ENCODE assay signal across 12 cellular contexts in the genomic region with DNA sequence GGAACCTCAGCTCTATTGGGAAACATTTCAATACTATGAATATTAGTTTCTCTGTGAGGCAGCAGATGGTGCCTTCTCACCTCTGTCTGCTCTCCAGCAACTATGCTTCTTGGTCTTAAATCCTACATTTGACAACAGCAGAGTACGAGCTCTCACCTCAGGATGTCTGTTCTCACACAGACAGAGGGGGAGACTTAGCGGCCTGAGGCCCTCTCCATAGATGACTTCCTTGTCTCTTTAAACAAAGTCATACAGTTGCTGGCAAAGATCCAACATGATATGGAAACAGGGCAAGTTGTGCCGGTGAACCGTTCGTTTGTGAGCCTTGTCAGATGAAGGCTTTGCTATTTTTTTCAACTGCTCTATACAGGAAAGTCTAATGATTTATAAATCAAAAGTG. TPM values are rescaled to one million over a fixed set of nuclear protein-coding genes. Genes with fewer than 3 reads are reported as not detected.
A peak's percentile ranks its signal among the peaks of the same experiment; 100 is the strongest.
DNase-seq lines count a peak whose midpoint lies in the region; ATAC-seq lines count a peak whose summit lies in the region.
"Had no signal": no experiment of that assay in that cellular context is flagged by ENCODE, and none has a peak within 500 bp of the region (broad histone marks: within the 10 kb centered on the region; RNA-seq: fewer than 3 reads in every experiment).

No MANE protein-coding gene starts in this region.

- DNase-seq in NCI-H2029 (lab: John Stamatoyannopoulos, UW) (peak; percentile 5), NCI-H2029 treated with DMSO at 0.1 percent for 48 hours (lab: John Stamatoyannopoulos, UW) (no peak), NOMO-1 (lab: John Stamatoyannopoulos, UW; ENCODE audit: unreplicated experiment in 2 of 2) (peak; percentile 41 to 60), inferior parietal cortex (ENCODE audit: extremely low spot score) (peak; percentile 14), ecto neural progenitor cell (ENCODE audit: low spot score) (no peak)
- peak; percentile 69 for DNase-seq in Jurkat, Clone E6-1 (ENCODE audit: low read depth, low spot score)
- DNase-seq: activated CD8-positive, alpha-beta T cell treated with anti-CD3 and anti-CD28 coated beads, Interleukin-2, amount 10 ng/mL, durations not matched to agents 7 days and 5 days; Peyer's patch had no signal

- H3K4me3 ChIP-seq in Jurkat, Clone E6-1 (ENCODE audit: low read length), result no peak overlapping the region
- H3K4me3 ChIP-seq: A549, Peyer's patch had no signal

- ATAC-seq in HG03025 (IDR thresholded peaks at IDR 0.05; ENCODE audit: low FRiP score, unreplicated experiment), result no peak
- no peak for ATAC-seq in HG02588 (IDR thresholded peaks at IDR 0.05; ENCODE audit: unreplicated experiment)
- ATAC-seq: A549; activated CD8-positive, alpha-beta T cell treated with anti-CD3 and anti-CD28 coated beads, Interleukin-2, amount 10 ng/mL, durations not matched to agents 7 days and 5 days had no signal

RNA-seq across cellular contexts. Expression of a gene that starts 43.7 kb away (rescaled TPM):
- not detected for polyA plus RNA-seq in Jurkat, Clone E6-1 (2012; ENCODE audit: insufficient read depth, insufficient read length)
- polyA plus RNA-seq: A549 had no signal

RNA-seq across cellular contexts. Expression of a gene that starts 54.3 kb away (rescaled TPM):
- not detected for polyA plus RNA-seq in Jurkat, Clone E6-1 (2012; ENCODE audit: insufficient read depth, insufficient read length)
- polyA plus RNA-seq: H1 had no signal

Comparison
In these comparisons a context has a peak if more than half of its experiments do, and no peak if none do; other contexts are left out.
1. DNase-seq: peak in NCI-H2029 (single experiment), Jurkat, Clone E6-1 (single experiment), NOMO-1 (2 of 2) and inferior parietal cortex (single experiment); none in NCI-H2029 treated with DMSO at 0.1 percent for 48 hours (single experiment) and ecto neural progenitor cell (single experiment).